Comparison of ENCODE assay signal across 30 cellular contexts in genomic region chr16:64130140-64130539, GRCh38.
"Had no signal": no experiment of that assay in that cellular context is flagged by ENCODE, and none has a peak within 500 bp of the region (broad histone marks: within the 10 kb centered on the region; RNA-seq: fewer than 3 reads in every experiment).

No MANE protein-coding gene starts in this region.

- H3K4me1 ChIP-seq: breast epithelium had no signal

- H3K36me3 ChIP-seq: brain microvascular endothelial cell, breast epithelium had no signal

- ATAC-seq: activated CD8-positive, alpha-beta memory T cell treated with anti-CD3 and anti-CD28 coated beads, Interleukin-2, amount 10 ng/mL, durations not matched to agents 7 days and 5 days; activated CD8-positive, alpha-beta T cell treated with anti-CD3 and anti-CD28 coated beads, Interleukin-2, amount 10 ng/mL, durations not matched to agents 7 days and 5 days; activated naive CD8-positive, alpha-beta T cell treated with anti-CD3 and anti-CD28 coated beads, Interleukin-2, amount 50 U/mL, for 24 hours; body of pancreas had no signal

- DNase-seq: activated B cell treated with CpG ODN at 0.5 μM for 24 hours; activated CD4-positive, alpha-beta memory T cell treated with anti-CD3 and anti-CD28 coated beads, Interleukin-2, amount 10 ng/mL, durations not matched to agents 7 days and 5 days; activated CD4-positive, alpha-beta T cell treated with anti-CD3 and anti-CD28 coated beads for 4 hours; activated CD4-positive, alpha-beta T cell treated with anti-CD3 and anti-CD28 coated beads, Interleukin-2, amount 10 ng/mL, durations not matched to agents 24 days and 14 days; activated CD4-positive, alpha-beta T cell treated with anti-CD3 and anti-CD28 coated beads, Interleukin-2, amount 50 U/mL, for 1 hour; activated CD4-positive, alpha-beta T cell treated with anti-CD3 and anti-CD28 coated beads, Interleukin-2, amount 50 U/mL, for 4 hours; activated CD4-positive, CD25-positive, alpha-beta regulatory T cell treated with anti-CD3 and anti-CD28 coated beads, Interleukin-2, amount 50 U/mL, for 72 hours; activated CD8-positive, alpha-beta memory T cell treated with anti-CD3 and anti-CD28 coated beads for 24 hours; activated CD8-positive, alpha-beta memory T cell treated with anti-CD3 and anti-CD28 coated beads, Interleukin-2, amount 10 ng/mL, durations not matched to agents 7 days and 5 days; activated CD8-positive, alpha-beta memory T cell treated with anti-CD3 and anti-CD28 coated beads, Interleukin-2, amount 50 U/mL, for 48 hours; activated CD8-positive, alpha-beta T cell treated with anti-CD3 and anti-CD28 coated beads, Interleukin-2, amount 10 ng/mL, durations not matched to agents 7 days and 5 days; activated effector memory CD4-positive, alpha-beta T cell treated with Interleukin-2 at 50 U/mL for 16 hours; activated gamma-delta T cell; activated naive CD4-positive, alpha-beta T cell treated with anti-CD3 and anti-CD28 coated beads, Interleukin-2, amount 10 ng/mL, durations not matched to agents 7 days and 5 days; activated naive CD4-positive, alpha-beta T cell treated with Interleukin-2 at 50 U/mL for 16 hours; activated naive CD8-positive, alpha-beta T cell treated with anti-CD3 and anti-CD28 coated beads, Interleukin-2, amount 10 ng/mL, durations not matched to agents 7 days and 5 days; activated naive CD8-positive, alpha-beta T cell treated with anti-CD3 and anti-CD28 coated beads, Interleukin-2, amount 50 U/mL, for 24 hours; activated T-cell treated with anti-CD3 and anti-CD28 coated beads, Interleukin-2, amount 50 U/mL, for 24 hours; activated T-cell treated with anti-CD3 and anti-CD28 coated beads, Interleukin-2, amount 50 U/mL, for 48 hours; amygdala; aorta; body of pancreas; brain microvascular endothelial cell; central memory CD4-positive, alpha-beta T cell; T-helper 2 cell; T-helper 9 cell had no signal

- H3K4me3 ChIP-seq: body of pancreas, breast epithelium had no signal

- H3K27me3 ChIP-seq: body of pancreas, brain microvascular endothelial cell, breast epithelium had no signal

- H3K9me3 ChIP-seq: body of pancreas, breast epithelium had no signal

- H3K27ac ChIP-seq: body of pancreas, brain microvascular endothelial cell, breast epithelium, VCaP had no signal

- FAIRE-seq: astrocyte, TTC549 had no signal
